Comparison of ENCODE assay signal across 8 cellular contexts in the genomic region with DNA sequence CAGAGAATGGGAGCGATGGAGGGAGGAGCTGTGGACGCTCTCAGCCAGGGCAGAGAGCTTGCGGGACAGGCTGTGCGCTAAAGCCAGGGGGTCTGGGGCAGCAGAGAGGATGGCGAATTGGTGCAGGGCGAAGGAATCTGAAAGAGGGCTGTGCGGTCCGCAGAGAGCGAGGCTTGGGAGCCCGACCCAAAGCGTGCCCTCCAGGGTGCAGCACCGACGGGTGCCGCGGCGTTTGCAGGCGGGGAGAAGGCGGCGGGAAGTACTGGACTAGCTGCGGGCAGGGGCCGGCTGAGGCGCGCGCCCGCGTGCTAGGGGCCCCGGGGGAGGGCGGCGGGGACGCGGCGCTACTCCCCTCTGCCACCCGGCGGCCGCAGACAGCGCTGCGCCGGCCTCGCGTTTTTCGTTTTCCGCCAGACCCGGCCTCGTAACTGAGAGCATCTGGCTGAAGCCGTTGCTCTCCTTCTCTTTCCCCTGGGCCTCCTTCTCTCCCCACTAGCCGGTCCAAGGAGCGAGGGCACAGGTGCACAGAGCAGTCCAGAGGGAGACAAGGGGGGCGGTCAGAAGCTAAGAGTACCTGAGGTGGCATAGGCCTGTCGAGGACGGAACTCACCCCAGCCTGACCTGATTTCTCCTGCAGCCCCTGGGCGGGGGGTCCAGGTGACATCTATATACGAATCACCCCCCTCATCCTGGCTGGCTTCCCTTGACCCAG. TPM values are rescaled to one million over a fixed set of nuclear protein-coding genes. Genes with fewer than 3 reads are reported as not detected.
DNase-seq lines count a peak whose midpoint lies in the region; ATAC-seq and TF ChIP-seq lines count a peak whose summit lies in the region.

No MANE protein-coding gene starts in this region.

- H3K9ac ChIP-seq in HCT116 (ENCODE audit: low read length) (no peak overlapping the region), iPS-18a (ENCODE audit: low read length) (no peak overlapping the region)

- no peaks in the 10 kb centered on the region for H3K9me2 ChIP-seq in HCT116 (ENCODE audit: insufficient read depth)

- TF ChIP-seq CTCF in HCT116 (IDR thresholded peaks at IDR 0.05 in 2 of 3, conservative IDR thresholded peaks at IDR 0.05 in 1 of 3; ENCODE audit: borderline replicate concordance in 1 of 3, insufficient read depth in 1 of 3, low read depth in 2 of 3, low read length in 2 of 3) (peak; percentile 17 to 68 (median 63); a peak in 4 of 6 replicates), RWPE1 (conservative IDR thresholded peaks at IDR 0.05; ENCODE audit: low read depth) (peak; percentile 69), body of pancreas (IDR thresholded peaks at IDR 0.05) (peak; percentile 43 to 87 (median 79)), sigmoid colon (IDR thresholded peaks at IDR 0.05) (peak in 3 of 4 experiments; percentile 30 to 81 (median 39))

- peak overlapping the region; percentile 85 for H2AFZ ChIP-seq in HCT116 (ENCODE audit: low read depth, low read length, poor library complexity, severe bottlenecking)

- no peak; the same call in none of the 2 replicates for TF ChIP-seq RAD21 in HCT116 (IDR thresholded peaks at IDR 0.05; ENCODE audit: low read depth)

- peak; percentile 72 for DNase-seq in CD1c-positive myeloid dendritic cell (ENCODE audit: extremely low spot score)
- no peak for DNase-seq in HCT116 (ENCODE audit: low read depth, low spot score)
- peak; percentile 73 for DNase-seq in RWPE1 (ENCODE audit: low spot score)
- DNase-seq in body of pancreas: peak; percentile 43 to 68 (median 58)
- DNase-seq in sigmoid colon: no peak
- no peak for DNase-seq in RKO (ENCODE audit: low spot score)

- H3K4me3 ChIP-seq in HCT116 (replicated peaks in 1 of 2; ENCODE audit: low read depth in 1 of 2, low read length in 2 of 2) (no peak overlapping the region), body of pancreas (peak overlapping the region in 1 of 2 donors; percentile 18), iPS-18a (ENCODE audit: low read length) (peak overlapping the region; percentile 71), sigmoid colon (peak overlapping the region; percentile 19 to 54 (median 48))

- H3K79me2 ChIP-seq in HCT116 (ENCODE audit: insufficient read depth, low read length): no peaks in the 10 kb centered on the region

- CTCF ChIA-PET in HCT116 (lab: Charles Lee): no interaction called here
- CTCF ChIA-PET in RWPE1 (lab: Yijun Ruan, JAX): interaction anchor here (0.6 to 1.9 kb wide), 6 partner anchors 10 to 404 kb away, joined by 3 to 6 read pairs (median 5); no protein-coding TSS in a partner anchor

- no peaks in the 10 kb centered on the region for H3K9me3 ChIP-seq in HCT116 (ENCODE audit: control insufficient read depth in 1 of 2, insufficient read depth in 1 of 2, low read depth in 1 of 2, low read length in 2 of 2)
- H3K9me3 ChIP-seq in body of pancreas: no peaks in the 10 kb centered on the region
- no peaks in the 10 kb centered on the region for H3K9me3 ChIP-seq in iPS-18a (ENCODE audit: control insufficient read depth, low read depth, low read length)
- no peaks in the 10 kb centered on the region for H3K9me3 ChIP-seq in sigmoid colon

- H3K27ac ChIP-seq in HCT116 (ENCODE audit: low read depth, low read length): no peak overlapping the region; the same call in 1 of the 2 replicates
- no peak overlapping the region for H3K27ac ChIP-seq in RWPE1
- no peak overlapping the region for H3K27ac ChIP-seq in body of pancreas
- no peak overlapping the region for H3K27ac ChIP-seq in iPS-18a (ENCODE audit: low read length)
- H3K27ac ChIP-seq in sigmoid colon: no peak overlapping the region

- intact Hi-C loops in HCT116 (cut with micrococcal nuclease) (no loop called here), body of pancreas (cut with DNase I) (no loop called here), sigmoid colon (cut with DNase I) (no loop called here)

- no peaks in the 10 kb centered on the region for H4K20me1 ChIP-seq in HCT116 (ENCODE audit: insufficient read depth)

- no TSS peak for BruUV-seq in HCT116 (replicated peaks; lab: Mats Ljungman, UMichigan)

- H3K27me3 ChIP-seq in HCT116 (ENCODE audit: insufficient read depth, low read length): no peaks in the 10 kb centered on the region
- no peaks in the 10 kb centered on the region for H3K27me3 ChIP-seq in body of pancreas
- peaks cover 23% of the 10 kb centered on the region for H3K27me3 ChIP-seq in iPS-18a (ENCODE audit: control insufficient read depth, insufficient read depth, low read length)
- peaks cover 0 to 18% (median 4%) of the 10 kb centered on the region in 3 donors for H3K27me3 ChIP-seq in sigmoid colon

- TF ChIP-seq EP300 in sigmoid colon (IDR thresholded peaks at IDR 0.05): no peak

- H3K4me1 ChIP-seq in HCT116 (ENCODE audit: control insufficient read depth in 1 of 2, insufficient read depth in 2 of 2, low read length in 2 of 2): peaks cover 0 to 8% of the 10 kb centered on the region in 2 experiments; a peak in 2 of 4 replicates
- peaks cover 14% of the 10 kb centered on the region for H3K4me1 ChIP-seq in body of pancreas
- H3K4me1 ChIP-seq in iPS-18a (ENCODE audit: control insufficient read depth, low read depth, low read length): no peaks in the 10 kb centered on the region
- peaks cover 0 to 13% (median 8%) of the 10 kb centered on the region in 4 donors for H3K4me1 ChIP-seq in sigmoid colon

- ATAC-seq in HCT116 (peak; percentile 91), body of pancreas (peak; percentile 89), GM18502 (IDR thresholded peaks at IDR 0.05; ENCODE audit: poor library complexity, unreplicated experiment) (no peak)

- RAD21 ChIA-PET in HCT116 (lab: Charles Lee; ENCODE audit: low non-redundant PET in 1 of 2, low total read pairs in 2 of 2, uncharacterized antibody in 2 of 2, unreplicated experiment in 2 of 2): no interaction called here

- no peak for TF ChIP-seq POLR2A in HCT116 (IDR thresholded peaks at IDR 0.05; ENCODE audit: borderline replicate concordance, extremely low read depth, insufficient read depth, insufficient read length)
- no peak for TF ChIP-seq POLR2A in body of pancreas (IDR thresholded peaks at IDR 0.05)
- TF ChIP-seq POLR2A in sigmoid colon (IDR thresholded peaks at IDR 0.05): no peak

- peak overlapping the region; percentile 62 for H3K4me2 ChIP-seq in HCT116 (ENCODE audit: low read length)

- POLR2A ChIA-PET in HCT116 (lab: Charles Lee): interaction anchor here (0.9 kb wide), 1 partner anchor 30 kb away, joined by 3 read pairs; no protein-coding TSS in a partner anchor
- POLR2A ChIA-PET in RWPE1 (lab: Yijun Ruan, JAX; ENCODE audit: low non-redundant PET): no interaction called here

- WGBS in body of pancreas, 2 donors: 5 to 14% methylated on average over 9 to 28 of the region's 52 CpGs
- 9 to 12% methylated on average over 52 of the region's 52 CpGs for WGBS in sigmoid colon, 2 donors

- H3K36me3 ChIP-seq in HCT116 (ENCODE audit: control insufficient read depth in 1 of 2, insufficient read depth in 2 of 2, low read length in 2 of 2): no peaks in the 10 kb centered on the region
- no peaks in the 10 kb centered on the region for H3K36me3 ChIP-seq in body of pancreas (replicated peaks in 1 of 2; ENCODE audit: insufficient read depth in 1 of 2, low read depth in 2 of 2)
- H3K36me3 ChIP-seq in iPS-18a (ENCODE audit: control insufficient read depth, low read depth, low read length): no peaks in the 10 kb centered on the region
- H3K36me3 ChIP-seq in sigmoid colon: no peaks in the 10 kb centered on the region

TF ChIP-seq in HCT116, 20 proteins besides CTCF, POLR2A, EP300 and RAD21:
- TF ChIP-seq ZFX (IDR thresholded peaks at IDR 0.05): peak; percentile 21; the same call in 1 of the 2 replicates
- TF ChIP-seq EZH2phosphoT487 (IDR thresholded peaks at IDR 0.05; ENCODE audit: borderline replicate concordance): no peak

RNA-seq across cellular contexts. Expression of a gene that starts 24.9 kb away (rescaled TPM):
- total RNA-seq in HCT116 (2021; ENCODE audit: unreplicated experiment): 0.64 TPM
- polyA plus RNA-seq in HCT116 (2012): 0.07 and 0.30 TPM in 2 replicates
- 1 to 10 TPM in 1 of 2 donors, under 1 TPM in 1; 0.33 to 6.7 TPM for total RNA-seq in body of pancreas
- 1 to 10 TPM in 1 of 4 donors, under 1 TPM in 1, not detected in 2; 0.28 to 2.1 TPM for total RNA-seq in sigmoid colon
- polyA plus RNA-seq in sigmoid colon: 1 to 10 TPM in 2 of 3 donors, under 1 TPM in 1; 0.48 to 4.2 (median 4.2) TPM

Comparison
In these comparisons a context has a peak if more than half of its experiments do, and no peak if none do; other contexts are left out.
1. DNase-seq: peak in CD1c-positive myeloid dendritic cell (single experiment), RWPE1 (single experiment) and body of pancreas (4 of 4); none in HCT116 (single experiment), sigmoid colon (single experiment) and RKO (single experiment).
2. H3K4me3 ChIP-seq: peak in iPS-18a (single experiment) and sigmoid colon (4 of 4); none in HCT116 (0 of 2).
3. Peak in every context shown above with its lines, with median percentiles within 50 percentile points of each other: CTCF ChIP-seq.